In the genomic region with DNA sequence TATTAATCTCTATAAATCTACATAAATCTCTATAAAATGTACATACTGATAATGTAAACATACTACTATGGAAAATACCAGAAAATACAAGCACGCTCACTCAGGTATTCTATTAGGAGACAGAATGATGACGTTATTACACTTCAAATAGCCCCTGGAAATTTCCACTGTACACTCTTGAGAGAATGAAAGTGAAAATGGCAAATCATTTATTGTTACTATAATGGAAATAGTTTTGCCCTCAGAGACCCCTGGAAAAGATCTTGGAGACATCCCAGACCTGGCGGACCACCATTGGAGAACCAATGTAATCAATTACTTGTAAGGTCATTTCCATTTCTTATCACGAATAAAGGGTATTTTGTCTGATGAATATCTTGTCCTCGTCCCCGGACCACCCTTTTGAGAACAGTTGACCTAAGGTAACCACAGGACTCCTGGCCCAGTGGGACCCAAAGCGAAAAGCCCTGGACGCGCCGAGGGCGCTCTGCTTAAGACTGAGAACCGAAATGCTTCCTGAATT, we compare ENCODE assay signal across 8 cellular contexts. TPM values are rescaled to one million over a fixed set of nuclear protein-coding genes. Genes with fewer than 3 reads are reported as not detected.
DNase-seq lines count a peak whose midpoint lies in the region; ATAC-seq and TF ChIP-seq lines count a peak whose summit lies in the region.

No MANE protein-coding gene starts in this region.

- no peak for TF ChIP-seq CTCF in NB4 (IDR thresholded peaks at IDR 0.05; ENCODE audit: low read depth, low read length)
- TF ChIP-seq CTCF in choroid plexus epithelial cell (conservative IDR thresholded peaks at IDR 0.05; ENCODE audit: low read depth, low read length), result no peak

- no peak for DNase-seq in NB4 (ENCODE audit: low read depth)
- DNase-seq in choroid plexus epithelial cell (ENCODE audit: low read depth), result peak; percentile 13
- no peak for DNase-seq in DMS114 treated with DMSO at 0.1 percent for 48 hours (lab: John Stamatoyannopoulos, UW; ENCODE audit: unreplicated experiment)
- DNase-seq in stimulated activated CD4-positive, alpha-beta T cell treated with anti-CD3 and anti-CD28 coated beads, Interleukin-15, amount 100 ng/mL, for 24 hours, result no peak
- DNase-seq in NCI-H446 (lab: John Stamatoyannopoulos, UW), result no peak

- no peaks in the 10 kb centered on the region for H3K9me3 ChIP-seq in mononuclear cell (ENCODE audit: low read depth, low read length)

- peak overlapping the region; percentile 70 for H3K4me3 ChIP-seq in NB4 (ENCODE audit: low read depth, low read length)
- H3K4me3 ChIP-seq in choroid plexus epithelial cell (ENCODE audit: low read depth, low read length), result peak overlapping the region; percentile 67
- peak overlapping the region; percentile 61 for H3K4me3 ChIP-seq in mononuclear cell (ENCODE audit: low read length)

- no peak for TF ChIP-seq POLR2A in NB4 (IDR thresholded peaks at IDR 0.05; ENCODE audit: extremely low read depth, insufficient read length)

- ATAC-seq in GM18502 (IDR thresholded peaks at IDR 0.05; ENCODE audit: poor library complexity, unreplicated experiment), result peak; percentile 58
- peak; percentile 49 for ATAC-seq in GM21786 (IDR thresholded peaks at IDR 0.05; ENCODE audit: unreplicated experiment)

- H3K27me3 ChIP-seq in mononuclear cell (ENCODE audit: insufficient read depth, low read length), result peaks cover 7% of the 10 kb centered on the region

- H3K4me1 ChIP-seq in mononuclear cell (ENCODE audit: insufficient read depth, low read length), result peaks cover 20% of the 10 kb centered on the region

RNA-seq across cellular contexts. Expression of a gene that starts 0.5 kb away (rescaled TPM):
- total RNA-seq in mononuclear cell, result 2.5 TPM

RNA-seq across cellular contexts. Expression of a gene that starts 34.8 kb away (rescaled TPM):
- total RNA-seq in mononuclear cell, result not detected
